8 cellular contexts compared by ENCODE assay signal in genomic region chrX:153935326-153935851, GRCh38. TPM values are rescaled to one million over a fixed set of nuclear protein-coding genes. Genes with fewer than 3 reads are reported as not detected.
DNase-seq lines count a peak whose midpoint lies in the region; ATAC-seq and TF ChIP-seq lines count a peak whose summit lies in the region.

No MANE protein-coding gene starts in this region.

- H3K9me3 Mint-ChIP-seq in natural killer cell, result no peaks in the 10 kb centered on the region

- no peaks in the 10 kb centered on the region for H3K27me3 ChIP-seq in brain microvascular endothelial cell (replicated peaks)

- peak overlapping the region; percentile 57 for H3K4me3 Mint-ChIP-seq in natural killer cell

- TF ChIP-seq CTCF in brain microvascular endothelial cell (IDR thresholded peaks at IDR 0.05; ENCODE audit: low read depth, low read length, missing control alignments) (no peak), natural killer cell (IDR thresholded peaks at IDR 0.05) (no peak)

- ATAC-seq in HG03432 (IDR thresholded peaks at IDR 0.05; ENCODE audit: unreplicated experiment), result peak; percentile 23
- no peak for ATAC-seq in natural killer cell
- ATAC-seq in HG03565 (IDR thresholded peaks at IDR 0.05; ENCODE audit: unreplicated experiment), result no peak

- no peak overlapping the region for H3K27ac Mint-ChIP-seq in natural killer cell

- peak overlapping the region; percentile 40 for H3K4me3 ChIP-seq in brain microvascular endothelial cell (ENCODE audit: low read depth, low read length)

- H3K27ac ChIP-seq in brain microvascular endothelial cell, result no peak overlapping the region

- in situ Hi-C loops in brain microvascular endothelial cell (cut with HindIII; ENCODE audit: low pct_ligation_motif_present, low sequenced_read_pairs), result no loop called here

- H3K27me3 Mint-ChIP-seq in natural killer cell (ENCODE audit: low read depth in 2 of 2), result no peaks in the 10 kb centered on the region

- H3K36me3 ChIP-seq in brain microvascular endothelial cell (replicated peaks), result peaks cover 10% of the 10 kb centered on the region

- H3K4me1 Mint-ChIP-seq in natural killer cell, result peaks cover 4 to 18% of the 10 kb centered on the region in 2 donors

- intact Hi-C loops in natural killer cell (cut with micrococcal nuclease), result no loop called here

- peak; percentile 81 for DNase-seq in DMS53 (lab: John Stamatoyannopoulos, UW)
- no peak for DNase-seq in DMS53 treated with DMSO at 0.1 percent for 48 hours (lab: John Stamatoyannopoulos, UW; ENCODE audit: unreplicated experiment)
- no peak for DNase-seq in brain microvascular endothelial cell
- no peak for DNase-seq in natural killer cell
- DNase-seq in C1 segment of cervical spinal cord (lab: John Stamatoyannopoulos, UW), result no peak
- no peak for DNase-seq in CD1c-positive myeloid dendritic cell (ENCODE audit: extremely low spot score)

- H3K36me3 Mint-ChIP-seq in natural killer cell, result no peaks in the 10 kb centered on the region

RNA-seq across cellular contexts. Expression of gene NAA10, which starts 0.6 kb away (rescaled TPM):
- total RNA-seq in natural killer cell, result 10 to 100 TPM; 63.4 to 82.3 (median 73.1) TPM

RNA-seq across cellular contexts. Expression of gene RENBP, which starts 9.1 kb away (rescaled TPM):
- total RNA-seq in natural killer cell, result 10 to 100 TPM; 14.3 to 17.1 (median 15.2) TPM

RNA-seq across cellular contexts. Expression of gene ARHGAP4, which starts 9.3 kb away (rescaled TPM):
- total RNA-seq in natural killer cell, result 100 to 1,000 TPM; 352 to 398 (median 384) TPM

RNA-seq across cellular contexts. Expression of gene AVPR2, which starts 30.9 kb away (rescaled TPM):
- not detected for total RNA-seq in natural killer cell

RNA-seq across cellular contexts. Expression of gene HCFC1, which starts 36.2 kb away (rescaled TPM):
- 10 to 100 TPM; 65.2 to 76.7 (median 67.5) TPM for total RNA-seq in natural killer cell
